In genomic region chr1:3194760-3195479, GRCh38 we compare ENCODE assay signal across 17 cellular contexts.
"Had no signal": no experiment of that assay in that cellular context is flagged by ENCODE, and none has a peak within 500 bp of the region (broad histone marks: within the 10 kb centered on the region; RNA-seq: fewer than 3 reads in every experiment).

No MANE protein-coding gene starts in this region.

- H3K4me1 Mint-ChIP-seq: activated T-helper 17 cell treated with anti-CD3 and anti-CD28 coated beads, Interleukin-2, amount 50 U/mL, for 72 hours; memory B cell; naive thymus-derived CD4-positive, alpha-beta T cell had no signal

- DNase-seq: activated CD4-positive, CD25-positive, alpha-beta regulatory T cell treated with anti-CD3 and anti-CD28 coated beads, Interleukin-2, amount 50 U/mL, for 72 hours; activated naive CD4-positive, alpha-beta T cell treated with anti-CD3 and anti-CD28 coated beads for 36 hours; dermis blood vessel endothelial cell; effector memory CD8-positive, alpha-beta T cell; foreskin melanocyte; heart right ventricle; left lung; mucosa of descending colon; naive thymus-derived CD4-positive, alpha-beta T cell; posterior cingulate gyrus; small intestine; stimulated activated CD4-positive, alpha-beta T cell treated with anti-CD3 and anti-CD28 coated beads, Interleukin-4, amount 100 ng/mL, for 4 hours; stimulated activated CD8-positive, alpha-beta memory T cell treated with anti-CD3 and anti-CD28 coated beads, Interleukin-4, amount 100 ng/mL, for 48 hours; stimulated activated naive CD8-positive, alpha-beta T cell treated with anti-CD3 and anti-CD28 coated beads, Interleukin-15, Interleukin-2, amounts not matched to agents 100 U/mL and 50 U/mL, for 24 hours had no signal

- ATAC-seq: activated T-helper 17 cell treated with anti-CD3 and anti-CD28 coated beads, Interleukin-2, amount 50 U/mL, for 72 hours; effector memory CD8-positive, alpha-beta T cell; left lung; mucosa of descending colon; naive thymus-derived CD4-positive, alpha-beta T cell; stimulated activated naive CD8-positive, alpha-beta T cell treated with anti-CD3 and anti-CD28 coated beads, Interleukin-15, Interleukin-2, amounts not matched to agents 100 U/mL and 50 U/mL, for 24 hours had no signal

- H3K27me3 ChIP-seq: heart right ventricle, left lung, neutrophil had no signal

- H3K4me3 Mint-ChIP-seq: activated naive CD4-positive, alpha-beta T cell treated with anti-CD3 and anti-CD28 coated beads for 36 hours; activated T-helper 17 cell treated with anti-CD3 and anti-CD28 coated beads, Interleukin-2, amount 50 U/mL, for 72 hours; effector memory CD8-positive, alpha-beta T cell; memory B cell; naive thymus-derived CD4-positive, alpha-beta T cell had no signal

- H3K4me3 ChIP-seq: heart right ventricle, left lung, mucosa of descending colon had no signal

- H3K4me1 ChIP-seq: left lung had no signal

- H3K9me3 ChIP-seq: left lung, mucosa of descending colon, neutrophil had no signal

- H3K27ac Mint-ChIP-seq: activated naive CD4-positive, alpha-beta T cell treated with anti-CD3 and anti-CD28 coated beads for 36 hours; activated T-helper 17 cell treated with anti-CD3 and anti-CD28 coated beads, Interleukin-2, amount 50 U/mL, for 72 hours; effector memory CD8-positive, alpha-beta T cell; memory B cell; naive thymus-derived CD4-positive, alpha-beta T cell had no signal

- H3K27ac ChIP-seq: left lung, neutrophil had no signal

- H3K27me3 Mint-ChIP-seq: activated T-helper 17 cell treated with anti-CD3 and anti-CD28 coated beads, Interleukin-2, amount 50 U/mL, for 72 hours had no signal

- H3K36me3 Mint-ChIP-seq: memory B cell; naive thymus-derived CD4-positive, alpha-beta T cell had no signal

- H3K9me3 Mint-ChIP-seq: activated naive CD4-positive, alpha-beta T cell treated with anti-CD3 and anti-CD28 coated beads for 36 hours; activated T-helper 17 cell treated with anti-CD3 and anti-CD28 coated beads, Interleukin-2, amount 50 U/mL, for 72 hours; effector memory CD8-positive, alpha-beta T cell; memory B cell; naive thymus-derived CD4-positive, alpha-beta T cell had no signal

- H3K36me3 ChIP-seq: heart right ventricle, left lung, neutrophil had no signal
